9 cellular contexts compared by ENCODE assay signal in genomic region chr1:27887215-27888035, GRCh38. TPM values are rescaled to one million over a fixed set of nuclear protein-coding genes. Genes with fewer than 3 reads are reported as not detected.
A peak's percentile ranks its signal among the peaks of the same experiment; 100 is the strongest.
DNase-seq lines count a peak whose midpoint lies in the region; ATAC-seq and TF ChIP-seq lines count a peak whose summit lies in the region.
"Had no signal": no experiment of that assay in that cellular context is flagged by ENCODE, and none has a peak within 500 bp of the region (broad histone marks: within the 10 kb centered on the region; RNA-seq: fewer than 3 reads in every experiment).

No MANE protein-coding gene starts in this region.

- H3K27me3 Mint-ChIP-seq in natural killer cell (ENCODE audit: low read depth in 2 of 2) (no peaks in the 10 kb centered on the region), type B pancreatic cell (no peaks in the 10 kb centered on the region)

- H3K4me3 Mint-ChIP-seq in natural killer cell, result peak overlapping the region; percentile 86
- H3K4me3 Mint-ChIP-seq in type B pancreatic cell, result no peak overlapping the region

- CTCF ChIA-PET in HEK293T (lab: Yijun Ruan, JAX), result no interaction called here

- no peak overlapping the region for H2AFZ ChIP-seq in smooth muscle cell (ENCODE audit: low read depth)

- H3F3A ChIP-seq in smooth muscle cell (ENCODE audit: low read depth), result no peaks in the 10 kb centered on the region

- ATAC-seq in GM18505 (IDR thresholded peaks at IDR 0.05; ENCODE audit: unreplicated experiment), result no peak
- ATAC-seq in natural killer cell, result peak; percentile 22 to 38 (median 26)
- no peak for ATAC-seq in GM19395 (IDR thresholded peaks at IDR 0.05; ENCODE audit: unreplicated experiment)

- POLR2A ChIA-PET in HEK293T (lab: Yijun Ruan, JAX), result no interaction called here

- H3K9me3 Mint-ChIP-seq in natural killer cell (no peaks in the 10 kb centered on the region), type B pancreatic cell (no peaks in the 10 kb centered on the region)

- no peak overlapping the region for H3K4me2 ChIP-seq in smooth muscle cell

- peak overlapping the region; percentile 68 for H3K4me3 ChIP-seq in NB4 (ENCODE audit: low read depth, low read length)
- H3K4me3 ChIP-seq in smooth muscle cell, result no peak overlapping the region

- peaks cover 74 to 77% of the 10 kb centered on the region in 2 donors for H3K4me1 Mint-ChIP-seq in natural killer cell
- H3K4me1 Mint-ChIP-seq in type B pancreatic cell (ENCODE audit: unreplicated experiment), result no peaks in the 10 kb centered on the region

- TF ChIP-seq CTCF in NB4 (IDR thresholded peaks at IDR 0.05; ENCODE audit: low read depth, low read length), result no peak
- no peak for TF ChIP-seq CTCF in natural killer cell (IDR thresholded peaks at IDR 0.05)
- TF ChIP-seq CTCF in smooth muscle cell (IDR thresholded peaks at IDR 0.05; ENCODE audit: borderline replicate concordance, insufficient read depth, poor library complexity, severe bottlenecking), result no peak
- no peak for TF ChIP-seq CTCF in type B pancreatic cell (conservative IDR thresholded peaks at IDR 0.05)

- H3K36me3 ChIP-seq in smooth muscle cell (ENCODE audit: low read depth), result no peaks in the 10 kb centered on the region

- H3K27me3 ChIP-seq in smooth muscle cell (ENCODE audit: low read depth), result no peaks in the 10 kb centered on the region

- H3K27ac Mint-ChIP-seq in natural killer cell (peak overlapping the region; percentile 96 to 99), type B pancreatic cell (no peak overlapping the region)

- DNase-seq in NB4 (ENCODE audit: low read depth) (peak; percentile 94), natural killer cell (no peak), HEK293T (ENCODE audit: extremely low spot score) (no peak), smooth muscle cell (lab: John Stamatoyannopoulos, UW; ENCODE audit: unreplicated experiment) (no peak), type B pancreatic cell (ENCODE audit: extremely low spot score, unreplicated experiment) (no peak)
- DNase-seq in activated gamma-delta T cell treated with anti-CD3 and anti-CD28 coated beads, Interleukin-2, amount 50 U/mL, for 16 hours (ENCODE audit: low read depth), result peak; percentile 11
- DNase-seq: activated CD8-positive, alpha-beta memory T cell treated with anti-CD3 and anti-CD28 coated beads, Interleukin-2, amount 50 U/mL, for 4 hours had no signal

- no peaks in the 10 kb centered on the region for H4K20me1 ChIP-seq in smooth muscle cell (ENCODE audit: low read depth)

- H3K4me1 ChIP-seq in smooth muscle cell (ENCODE audit: low read depth), result no peaks in the 10 kb centered on the region

- H3K79me2 ChIP-seq in smooth muscle cell (ENCODE audit: low read depth), result no peaks in the 10 kb centered on the region

- H3K9ac ChIP-seq in smooth muscle cell (ENCODE audit: low read depth), result no peak overlapping the region

- intact Hi-C loops in natural killer cell (cut with micrococcal nuclease), result no loop called here

- H3K27ac ChIP-seq in smooth muscle cell (ENCODE audit: low read depth), result no peak overlapping the region

- 90% methylated on average over 8 of the region's 8 CpGs for WGBS in smooth muscle cell (ENCODE audit: low lambda C conversion rate)

- H3K36me3 Mint-ChIP-seq in natural killer cell, result peaks cover 15% of the 10 kb centered on the region
- H3K36me3 Mint-ChIP-seq in type B pancreatic cell, result peaks cover 14% of the 10 kb centered on the region

- TF ChIP-seq POLR2A in GM18505 (IDR thresholded peaks at IDR 0.05; ENCODE audit: borderline replicate concordance, extremely low read depth, insufficient read depth, insufficient read length), result peak; percentile 25
- peak; percentile 19 for TF ChIP-seq POLR2A in NB4 (IDR thresholded peaks at IDR 0.05; ENCODE audit: extremely low read depth, insufficient read length)

- H3K9me3 ChIP-seq in smooth muscle cell (replicated peaks; ENCODE audit: low read depth), result no peaks in the 10 kb centered on the region

TF ChIP-seq in HEK293T, 16 proteins besides CTCF, POLR2A, EP300 and RAD21:
- TF ChIP-seq HDGF (IDR thresholded peaks at IDR 0.05; ENCODE audit: borderline replicate concordance), result no peak
TF ChIP-seq in HEK293T: peak in this region for 0.

RNA-seq across cellular contexts. Expression of gene THEMIS2, which starts 15.1 kb away (rescaled TPM):
- 100 to 1,000 TPM; 104 to 234 (median 122) TPM for total RNA-seq in natural killer cell
- total RNA-seq in smooth muscle cell, result 1.6 and 3.2 TPM in 2 replicates
- polyA plus RNA-seq in smooth muscle cell, result 4.2 and 4.6 TPM in 2 replicates
- total RNA-seq in type B pancreatic cell (ENCODE audit: low replicate concordance), result 0.98 and 3.1 TPM in 2 replicates

RNA-seq across cellular contexts. Expression of gene RPA2, which starts 26.9 kb away (rescaled TPM):
- 10 to 100 TPM; 40.6 to 60.1 (median 50.1) TPM for total RNA-seq in natural killer cell
- total RNA-seq in smooth muscle cell, result 28.1 and 39.5 TPM in 2 replicates
- polyA plus RNA-seq in smooth muscle cell, result 27.0 and 38.5 TPM in 2 replicates
- 28.0 and 44.6 TPM in 2 replicates for total RNA-seq in type B pancreatic cell (ENCODE audit: low replicate concordance)

RNA-seq across cellular contexts. Expression of gene SMPDL3B, which starts 47.4 kb away (rescaled TPM):
- total RNA-seq in natural killer cell, result under 1 TPM; 0.24 to 0.88 (median 0.75) TPM
- total RNA-seq in smooth muscle cell, result 1.3 TPM in 1 of 2 replicates, not detected in the other
- 0.41 and 1.7 TPM in 2 replicates for polyA plus RNA-seq in smooth muscle cell
- 3.2 and 3.6 TPM in 2 replicates for total RNA-seq in type B pancreatic cell (ENCODE audit: low replicate concordance)

RNA-seq across cellular contexts. Expression of gene PPP1R8, which starts 56.8 kb away (rescaled TPM):
- 10 to 100 TPM; 25.6 to 36.4 (median 28.0) TPM for total RNA-seq in natural killer cell
- 35.4 and 36.4 TPM in 2 replicates for total RNA-seq in smooth muscle cell
- polyA plus RNA-seq in smooth muscle cell, result 10.6 and 14.4 TPM in 2 replicates
- 53.9 and 54.9 TPM in 2 replicates for total RNA-seq in type B pancreatic cell (ENCODE audit: low replicate concordance)

Comparison
In these comparisons a context has a peak if more than half of its experiments do, and no peak if none do; other contexts are left out.
1. ATAC-seq: peak in natural killer cell (3 of 3); none in GM18505 (single experiment) and GM19395 (single experiment).
2. DNase-seq: peak in NB4 (single experiment) and activated gamma-delta T cell treated with anti-CD3 and anti-CD28 coated beads, Interleukin-2, amount 50 U/mL, for 16 hours (single experiment); none in natural killer cell (single experiment), HEK293T (single experiment), smooth muscle cell (single experiment) and type B pancreatic cell (single experiment).
3. RNA of gene THEMIS2, which starts 15.1 kb away (total RNA-seq): 104 to 234 TPM in natural killer cell; 0.98 to 3.1 TPM in type B pancreatic cell and 1.6 to 3.2 TPM in smooth muscle cell; every median in the first group is over 10 times any median in the second.